Comparison of ENCODE assay signal across 14 cellular contexts in genomic region chr17:28113269-28113668, GRCh38.
"Had no signal": no experiment of that assay in that cellular context is flagged by ENCODE, and none has a peak within 500 bp of the region (broad histone marks: within the 10 kb centered on the region; RNA-seq: fewer than 3 reads in every experiment).

No MANE protein-coding gene starts in this region.

- H3K36me3 ChIP-seq: gastrocnemius medialis, heart right ventricle, neutrophil, tibial nerve had no signal

- H3K27me3 ChIP-seq: gastrocnemius medialis, heart right ventricle, neutrophil, tibial nerve had no signal

- ATAC-seq: gastrocnemius medialis; naive thymus-derived CD4-positive, alpha-beta T cell had no signal

- DNase-seq: activated CD4-positive, alpha-beta T cell treated with anti-CD3 and anti-CD28 coated beads, Interleukin-2, amount 50 U/mL, for 48 hours; amniotic stem cell; effector memory CD4-positive, alpha-beta T cell; gastrocnemius medialis; heart right ventricle; immature natural killer cell; kidney glomerular epithelial cell; naive thymus-derived CD4-positive, alpha-beta T cell; stimulated activated CD4-positive, alpha-beta T cell treated with anti-CD3 and anti-CD28 coated beads, Interleukin-2, amount 100 ng/mL, for 24 hours; SW 1271; T-helper 2 cell had no signal

- H3K4me3 ChIP-seq: gastrocnemius medialis, heart right ventricle, tibial nerve had no signal

- H3K27ac ChIP-seq: epithelial cell of prostate, neutrophil had no signal

- H3K9me3 ChIP-seq: gastrocnemius medialis, neutrophil had no signal
